ENCODE assay signal across 18 cellular contexts in genomic region chr15:55894406-55894965, GRCh38.
DNase-seq lines count a peak whose midpoint lies in the region; ATAC-seq and TF ChIP-seq lines count a peak whose summit lies in the region.
"Had no signal": no experiment of that assay in that cellular context is flagged by ENCODE, and none has a peak within 500 bp of the region (broad histone marks: within the 10 kb centered on the region; RNA-seq: fewer than 3 reads in every experiment).

No MANE protein-coding gene starts in this region.

- no peaks in the 10 kb centered on the region for H3K9me3 Mint-ChIP-seq in nephron progenitor cell
- H3K9me3 Mint-ChIP-seq: activated CD4-positive, alpha-beta memory T cell treated with anti-CD3 and anti-CD28 coated beads, Interleukin-2, amount 10 ng/mL, durations not matched to agents 7 days and 5 days; GM23338; natural killer cell treated with Interleukin-12 subunit alpha and Interleukin-12 subunit beta and Interleukin-15 and Interleukin-18, amount 100 ng/mL, for 72 hours had no signal

- peak overlapping the region; percentile 59 for H3K27ac ChIP-seq in left ventricle myocardium inferior (replicated peaks)
- H3K27ac ChIP-seq in RWPE2 (ENCODE audit: poor library complexity, severe bottlenecking): peak overlapping the region; percentile 99
- peak overlapping the region in 3 of 4 donors; percentile 5 to 72 (median 53) for H3K27ac ChIP-seq in upper lobe of left lung

- TF ChIP-seq POLR2A in upper lobe of left lung (IDR thresholded peaks at IDR 0.05): no peak

- H3K4me3 ChIP-seq in left ventricle myocardium inferior: peak overlapping the region; percentile 43
- peak overlapping the region; percentile 27 for H3K4me3 ChIP-seq in RWPE2 (ENCODE audit: severe bottlenecking)
- peak overlapping the region; percentile 21 for H3K4me3 ChIP-seq in fibroblast of villous mesenchyme (ENCODE audit: low read depth, low read length)
- no peak overlapping the region for H3K4me3 ChIP-seq in upper lobe of left lung
- H3K4me3 ChIP-seq: GM23338, thyroid gland had no signal

- H3K4me3 Mint-ChIP-seq in nephron progenitor cell: no peak overlapping the region
- H3K4me3 Mint-ChIP-seq: activated CD4-positive, alpha-beta memory T cell treated with anti-CD3 and anti-CD28 coated beads, Interleukin-2, amount 10 ng/mL, durations not matched to agents 7 days and 5 days; GM23338; natural killer cell treated with Interleukin-12 subunit alpha and Interleukin-12 subunit beta and Interleukin-15 and Interleukin-18, amount 100 ng/mL, for 72 hours had no signal

- no peaks in the 10 kb centered on the region for H3K36me3 ChIP-seq in left ventricle myocardium inferior
- H3K36me3 ChIP-seq in RWPE2 (ENCODE audit: low read depth): peaks cover 31% of the 10 kb centered on the region
- no peaks in the 10 kb centered on the region for H3K36me3 ChIP-seq in upper lobe of left lung
- H3K36me3 ChIP-seq: thyroid gland had no signal

- H3K27ac Mint-ChIP-seq in nephron progenitor cell: no peak overlapping the region
- H3K27ac Mint-ChIP-seq: activated CD4-positive, alpha-beta memory T cell treated with anti-CD3 and anti-CD28 coated beads, Interleukin-2, amount 10 ng/mL, durations not matched to agents 7 days and 5 days; GM23338 had no signal

- H3K4me1 Mint-ChIP-seq in nephron progenitor cell: peaks cover 7% of the 10 kb centered on the region

- TF ChIP-seq CTCF in left ventricle myocardium inferior (IDR thresholded peaks at IDR 0.05; ENCODE audit: borderline replicate concordance): no peak
- no peak for TF ChIP-seq CTCF in RWPE2 (IDR thresholded peaks at IDR 0.05; ENCODE audit: poor library complexity, severe bottlenecking)
- no peak for TF ChIP-seq CTCF in fibroblast of villous mesenchyme (IDR thresholded peaks at IDR 0.05; ENCODE audit: insufficient read depth, low read depth, low read length)
- no peak for TF ChIP-seq CTCF in upper lobe of left lung (IDR thresholded peaks at IDR 0.05)
- TF ChIP-seq CTCF in nephron progenitor cell (IDR thresholded peaks at IDR 0.05): no peak

- H3K4me1 ChIP-seq in left ventricle myocardium inferior (peaks cover 34% of the 10 kb centered on the region), RWPE2 (ENCODE audit: insufficient read depth, poor library complexity, severe bottlenecking) (peaks cover 63% of the 10 kb centered on the region), upper lobe of left lung (peaks cover 9 to 15% (median 10%) of the 10 kb centered on the region in 4 donors)

- no peak for TF ChIP-seq EP300 in upper lobe of left lung (IDR thresholded peaks at IDR 0.05)

- WGBS in upper lobe of left lung, 2 donors: 62 to 65% methylated on average over 3 of the region's 3 CpGs

- no peaks in the 10 kb centered on the region for H3K9me3 ChIP-seq in left ventricle myocardium inferior (replicated peaks)
- no peaks in the 10 kb centered on the region for H3K9me3 ChIP-seq in RWPE2 (ENCODE audit: severe bottlenecking)
- H3K9me3 ChIP-seq in upper lobe of left lung: no peaks in the 10 kb centered on the region
- H3K9me3 ChIP-seq: thyroid gland had no signal

- no peak for DNase-seq in left ventricle myocardium inferior
- no peak for DNase-seq in cardiac septum (ENCODE audit: low spot score)
- no peak for DNase-seq in RWPE2 (ENCODE audit: low spot score)
- no peak for DNase-seq in fibroblast of villous mesenchyme (ENCODE audit: low read depth)
- no peak for DNase-seq in upper lobe of left lung
- no peak for DNase-seq in nephron progenitor cell
- DNase-seq in posterior vena cava (ENCODE audit: low spot score): no peak
- no peak for DNase-seq in stimulated activated naive CD4-positive, alpha-beta T cell (lab: John Stamatoyannopoulos, UW)
- DNase-seq: activated CD4-positive, alpha-beta memory T cell treated with anti-CD3 and anti-CD28 coated beads, Interleukin-2, amount 10 ng/mL, durations not matched to agents 7 days and 5 days; amniotic stem cell; erythroblast; GDM1; NCI-H1092; NK-92 treated with Interleukin-12 subunit alpha and Interleukin-12 subunit beta, amount 100 ng/mL, for 24 hours; stimulated activated CD4-positive, alpha-beta T cell treated with anti-CD3 and anti-CD28 coated beads, Interleukin-2, amount 100 ng/mL, for 48 hours; thyroid gland had no signal

- H3K36me3 Mint-ChIP-seq in nephron progenitor cell (ENCODE audit: low read depth): peaks cover under 1% of the 10 kb centered on the region
- H3K36me3 Mint-ChIP-seq: natural killer cell treated with Interleukin-12 subunit alpha and Interleukin-12 subunit beta and Interleukin-15 and Interleukin-18, amount 100 ng/mL, for 72 hours had no signal

- intact Hi-C loops in left ventricle myocardium inferior (cut with micrococcal nuclease) (no loop called here), cardiac septum (cut with DNase I) (no loop called here), posterior vena cava (cut with DNase I) (no loop called here)

- H3K27me3 ChIP-seq in left ventricle myocardium inferior (ENCODE audit: low read depth): no peaks in the 10 kb centered on the region
- no peaks in the 10 kb centered on the region for H3K27me3 ChIP-seq in RWPE2 (ENCODE audit: insufficient read depth, poor library complexity, severe bottlenecking)
- no peaks in the 10 kb centered on the region for H3K27me3 ChIP-seq in upper lobe of left lung
- H3K27me3 ChIP-seq: thyroid gland had no signal

- ATAC-seq in RWPE2 (ENCODE audit: low read depth): no peak
- no peak for ATAC-seq in upper lobe of left lung (ENCODE audit: low FRiP score in 2 of 2)
- ATAC-seq: GM23338; natural killer cell treated with Interleukin-12 subunit alpha and Interleukin-12 subunit beta and Interleukin-15 and Interleukin-18, amount 100 ng/mL, for 72 hours had no signal

- peaks cover 4% of the 10 kb centered on the region for H3K27me3 Mint-ChIP-seq in nephron progenitor cell (ENCODE audit: low read depth, poor library complexity)
- H3K27me3 Mint-ChIP-seq: activated CD4-positive, alpha-beta memory T cell treated with anti-CD3 and anti-CD28 coated beads, Interleukin-2, amount 10 ng/mL, durations not matched to agents 7 days and 5 days; natural killer cell treated with Interleukin-12 subunit alpha and Interleukin-12 subunit beta and Interleukin-15 and Interleukin-18, amount 100 ng/mL, for 72 hours had no signal

Comparison
In these comparisons a context has a peak if more than half of its experiments do, and no peak if none do; other contexts are left out.
1. H3K4me3 ChIP-seq: peak in left ventricle myocardium inferior (single experiment), RWPE2 (single experiment) and fibroblast of villous mesenchyme (single experiment); none in upper lobe of left lung (0 of 4).
2. Peak in every context shown above with its lines, with median percentiles within 50 percentile points of each other: H3K27ac ChIP-seq.